In the genomic region with DNA sequence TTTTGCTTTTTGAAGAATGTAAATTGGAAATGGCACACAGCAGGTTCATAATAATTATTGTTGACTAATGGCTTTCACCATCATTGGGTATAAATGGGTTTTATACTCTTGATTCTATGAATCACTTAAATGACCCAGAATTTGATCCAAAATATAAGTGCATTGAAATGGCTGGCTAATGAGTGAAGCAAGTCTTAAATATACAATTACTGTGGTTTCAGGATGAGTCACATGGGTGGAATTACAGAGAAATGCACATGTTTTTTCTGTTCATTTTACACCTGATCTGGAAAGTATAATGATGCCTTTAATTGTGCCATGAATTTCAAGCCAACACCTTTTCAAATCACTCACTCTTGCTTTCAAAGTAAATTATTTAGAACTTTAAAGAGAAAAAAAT, we compare ENCODE assay signal across 2 cellular contexts.
TF ChIP-seq lines count a peak whose summit lies in the region.

No MANE protein-coding gene starts in this region.

TF ChIP-seq in IMR-90, 13 proteins besides CTCF, POLR2A, EP300 and RAD21 (continued from another document):
- TF ChIP-seq BHLHE40 (IDR thresholded peaks at IDR 0.05; ENCODE audit: low read depth, low read length) (no peak), CEBPB (IDR thresholded peaks at IDR 0.05; ENCODE audit: low read depth, low read length) (no peak), RFX5 (IDR thresholded peaks at IDR 0.05; ENCODE audit: low read depth, low read length) (no peak), ELK1 (IDR thresholded peaks at IDR 0.05; ENCODE audit: borderline replicate concordance, low read depth, low read length) (no peak), NFE2L2 (IDR thresholded peaks at IDR 0.05; ENCODE audit: low read depth, low read length) (no peak), USF2 (IDR thresholded peaks at IDR 0.05; ENCODE audit: low read depth, low read length) (no peak), RCOR1 (IDR thresholded peaks at IDR 0.05; ENCODE audit: insufficient replicate concordance, low read length) (no peak), MAZ (IDR thresholded peaks at IDR 0.05; ENCODE audit: borderline replicate concordance, low read depth, low read length) (no peak)

TF ChIP-seq in HEK293T, 16 proteins besides CTCF, POLR2A, EP300 and RAD21 (continued from another document):
- TF ChIP-seq, protein P1, sequence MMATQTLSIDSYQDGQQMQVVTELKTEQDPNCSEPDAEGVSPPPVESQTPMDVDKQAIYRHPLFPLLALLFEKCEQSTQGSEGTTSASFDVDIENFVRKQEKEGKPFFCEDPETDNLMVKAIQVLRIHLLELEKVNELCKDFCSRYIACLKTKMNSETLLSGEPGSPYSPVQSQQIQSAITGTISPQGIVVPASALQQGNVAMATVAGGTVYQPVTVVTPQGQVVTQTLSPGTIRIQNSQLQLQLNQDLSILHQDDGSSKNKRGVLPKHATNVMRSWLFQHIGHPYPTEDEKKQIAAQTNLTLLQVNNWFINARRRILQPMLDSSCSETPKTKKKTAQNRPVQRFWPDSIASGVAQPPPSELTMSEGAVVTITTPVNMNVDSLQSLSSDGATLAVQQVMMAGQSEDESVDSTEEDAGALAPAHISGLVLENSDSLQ (IDR thresholded peaks at IDR 0.05), result no peak
- TF ChIP-seq ELF4 (IDR thresholded peaks at IDR 0.05) (no peak), SUZ12 (IDR thresholded peaks at IDR 0.05) (no peak)
TF ChIP-seq in HEK293T: peak in this region for 0.
